ENCODE assay signal across 29 cellular contexts in genomic region chr18:79903787-79904356, GRCh38. TPM values are rescaled to one million over a fixed set of nuclear protein-coding genes. Genes with fewer than 3 reads are reported as not detected.
A peak's percentile ranks its signal among the peaks of the same experiment; 100 is the strongest.
DNase-seq lines count a peak whose midpoint lies in the region; ATAC-seq and TF ChIP-seq lines count a peak whose summit lies in the region.
"Had no signal": no experiment of that assay in that cellular context is flagged by ENCODE, and none has a peak within 500 bp of the region (broad histone marks: within the 10 kb centered on the region; RNA-seq: fewer than 3 reads in every experiment).

No MANE protein-coding gene starts in this region.

- no peaks in the 10 kb centered on the region for H3K27me3 Mint-ChIP-seq in natural killer cell (ENCODE audit: low read depth in 2 of 2)
- no peaks in the 10 kb centered on the region for H3K27me3 Mint-ChIP-seq in natural killer cell treated with Interleukin-12 subunit alpha and Interleukin-12 subunit beta and Interleukin-15 and Interleukin-18, amount 100 ng/mL, for 72 hours
- H3K27me3 Mint-ChIP-seq: activated CD8-positive, alpha-beta T cell treated with anti-CD3 and anti-CD28 coated beads for 36 hours; activated naive CD8-positive, alpha-beta T cell treated with anti-CD3 and anti-CD28 coated beads, Interleukin-2, amount 10 ng/mL, durations not matched to agents 7 days and 5 days; naive B cell had no signal

- DNase-seq in natural killer cell: peak; percentile 13
- DNase-seq in natural killer cell treated with Interleukin-12 subunit alpha and Interleukin-12 subunit beta and Interleukin-15 and Interleukin-18, amount 100 ng/mL, for 72 hours (ENCODE audit: low spot score): no peak
- peak; percentile 7 for DNase-seq in iPS-NIHi11 (ENCODE audit: low spot score)
- DNase-seq in sciatic nerve (ENCODE audit: low spot score): peak; percentile 55
- no peak for DNase-seq in NCI-H2081 treated with DMSO at 0.1 percent for 48 hours (lab: John Stamatoyannopoulos, UW)
- no peak for DNase-seq in mucosa of gallbladder (ENCODE audit: low spot score)
- no peak for DNase-seq in NCI-H1417 treated with DMSO at 0.1 percent for 48 hours (lab: John Stamatoyannopoulos, UW)
- no peak for DNase-seq in T-helper 2 cell
- DNase-seq: ACHN; activated CD4-positive, CD25-positive, alpha-beta regulatory T cell; activated CD8-positive, alpha-beta T cell treated with anti-CD3 and anti-CD28 coated beads for 36 hours; activated effector memory CD4-positive, alpha-beta T cell treated with anti-CD3 and anti-CD28 coated beads, Interleukin-2, amount 50 U/mL, for 16 hours; activated naive CD8-positive, alpha-beta T cell treated with anti-CD3 and anti-CD28 coated beads, Interleukin-2, amount 10 ng/mL, durations not matched to agents 7 days and 5 days; activated T-cell treated with anti-CD3 and anti-CD28 coated beads, Interleukin-2, amount 50 U/mL, for 1 hour; central memory CD4-positive, alpha-beta T cell; dermis blood vessel endothelial cell; esophagus squamous epithelium; foreskin melanocyte; GOT3; heart right ventricle; IMR-90; mesenchymal stem cell; naive B cell; NCI-H1048; NCI-H187; NCI-H524; stimulated activated CD4-positive, alpha-beta T cell treated with anti-CD3 and anti-CD28 coated beads, Interleukin-4, amount 100 ng/mL, for 24 hours; SW 1271 had no signal

- peaks cover 0 to 6% of the 10 kb centered on the region in 2 donors for H3K4me1 Mint-ChIP-seq in natural killer cell
- H3K4me1 Mint-ChIP-seq in natural killer cell treated with Interleukin-12 subunit alpha and Interleukin-12 subunit beta and Interleukin-15 and Interleukin-18, amount 100 ng/mL, for 72 hours (ENCODE audit: low read depth in 2 of 2): peaks cover 0 to 12% of the 10 kb centered on the region in 2 donors

- H3K36me3 Mint-ChIP-seq in natural killer cell: peaks cover 8% of the 10 kb centered on the region
- H3K36me3 Mint-ChIP-seq in natural killer cell treated with Interleukin-12 subunit alpha and Interleukin-12 subunit beta and Interleukin-15 and Interleukin-18, amount 100 ng/mL, for 72 hours: peaks cover 9% of the 10 kb centered on the region

- H3K9me3 Mint-ChIP-seq in natural killer cell: no peaks in the 10 kb centered on the region
- H3K9me3 Mint-ChIP-seq in natural killer cell treated with Interleukin-12 subunit alpha and Interleukin-12 subunit beta and Interleukin-15 and Interleukin-18, amount 100 ng/mL, for 72 hours: no peaks in the 10 kb centered on the region
- H3K9me3 Mint-ChIP-seq: activated CD8-positive, alpha-beta T cell treated with anti-CD3 and anti-CD28 coated beads for 36 hours; stimulated activated effector memory CD8-positive, alpha-beta T cell treated with anti-CD3 and anti-CD28 coated beads, Interleukin-12 subunit alpha, Interleukin-12 subunit beta, amount 100 ng/mL, for 72 hours had no signal

- intact Hi-C loops in natural killer cell (cut with micrococcal nuclease) (no loop called here), sciatic nerve (cut with DNase I) (no loop called here)

- no peak overlapping the region for H3K4me3 Mint-ChIP-seq in natural killer cell
- no peak overlapping the region for H3K4me3 Mint-ChIP-seq in natural killer cell treated with Interleukin-12 subunit alpha and Interleukin-12 subunit beta and Interleukin-15 and Interleukin-18, amount 100 ng/mL, for 72 hours
- H3K4me3 Mint-ChIP-seq: activated CD8-positive, alpha-beta T cell treated with anti-CD3 and anti-CD28 coated beads for 36 hours; activated naive CD8-positive, alpha-beta T cell treated with anti-CD3 and anti-CD28 coated beads, Interleukin-2, amount 10 ng/mL, durations not matched to agents 7 days and 5 days; naive B cell; stimulated activated effector memory CD8-positive, alpha-beta T cell treated with anti-CD3 and anti-CD28 coated beads, Interleukin-12 subunit alpha, Interleukin-12 subunit beta, amount 100 ng/mL, for 72 hours had no signal

- ATAC-seq in natural killer cell (no peak), sciatic nerve (no peak)
- no peak for ATAC-seq in natural killer cell treated with Interleukin-12 subunit alpha and Interleukin-12 subunit beta and Interleukin-15 and Interleukin-18, amount 100 ng/mL, for 72 hours
- ATAC-seq: activated CD8-positive, alpha-beta T cell treated with anti-CD3 and anti-CD28 coated beads for 36 hours; stimulated activated effector memory CD8-positive, alpha-beta T cell treated with anti-CD3 and anti-CD28 coated beads, Interleukin-12 subunit alpha, Interleukin-12 subunit beta, amount 100 ng/mL, for 72 hours had no signal

- no peak for TF ChIP-seq CTCF in natural killer cell (IDR thresholded peaks at IDR 0.05)

- H3K27ac Mint-ChIP-seq in natural killer cell: no peak overlapping the region
- H3K27ac Mint-ChIP-seq in natural killer cell treated with Interleukin-12 subunit alpha and Interleukin-12 subunit beta and Interleukin-15 and Interleukin-18, amount 100 ng/mL, for 72 hours: no peak overlapping the region
- H3K27ac Mint-ChIP-seq: activated CD8-positive, alpha-beta T cell treated with anti-CD3 and anti-CD28 coated beads for 36 hours; activated naive CD8-positive, alpha-beta T cell treated with anti-CD3 and anti-CD28 coated beads, Interleukin-2, amount 10 ng/mL, durations not matched to agents 7 days and 5 days; stimulated activated effector memory CD8-positive, alpha-beta T cell treated with anti-CD3 and anti-CD28 coated beads, Interleukin-12 subunit alpha, Interleukin-12 subunit beta, amount 100 ng/mL, for 72 hours had no signal

RNA-seq across cellular contexts. Expression of gene SLC66A2, which starts 47.6 kb away (rescaled TPM):
- total RNA-seq in natural killer cell (10 to 100 TPM; 51.2 to 62.4 (median 54.1) TPM), sciatic nerve (65.2 TPM), mucosa of gallbladder (61.3 TPM)
- 10 to 100 TPM; 23.8 to 28.1 TPM for total RNA-seq in natural killer cell treated with Interleukin-12 subunit alpha and Interleukin-12 subunit beta and Interleukin-15 and Interleukin-18, amount 100 ng/mL, for 72 hours

Comparison
In these comparisons a context has a peak if more than half of its experiments do, and no peak if none do; other contexts are left out.
1. DNase-seq: peak in natural killer cell (single experiment), iPS-NIHi11 (single experiment) and sciatic nerve (single experiment); none in natural killer cell treated with Interleukin-12 subunit alpha and Interleukin-12 subunit beta and Interleukin-15 and Interleukin-18, amount 100 ng/mL, for 72 hours (single experiment), NCI-H2081 treated with DMSO at 0.1 percent for 48 hours (single experiment), mucosa of gallbladder (single experiment), NCI-H1417 treated with DMSO at 0.1 percent for 48 hours (single experiment) and T-helper 2 cell (0 of 5).